8 cellular contexts compared by ENCODE assay signal in genomic region chr20:44552950-44553908, GRCh38. TPM values are rescaled to one million over a fixed set of nuclear protein-coding genes. Genes with fewer than 3 reads are reported as not detected.
A peak's percentile ranks its signal among the peaks of the same experiment; 100 is the strongest.
DNase-seq lines count a peak whose midpoint lies in the region; ATAC-seq and TF ChIP-seq lines count a peak whose summit lies in the region.

No MANE protein-coding gene starts in this region.

- POLR2A ChIA-PET in T-cell (lab: Charles Lee): no interaction called here

- no peak overlapping the region for H3K4me3 ChIP-seq in foreskin fibroblast (ENCODE audit: low read depth in 1 of 2, low read length in 2 of 2)

- no peak for DNase-seq in activated CD4-positive, CD25-positive, alpha-beta regulatory T cell (lab: John Stamatoyannopoulos, UW)
- DNase-seq in T-cell: no peak
- peak; percentile 78 to 87 for DNase-seq in foreskin fibroblast
- peak; percentile 65 for DNase-seq in superior temporal gyrus (ENCODE audit: extremely low spot score)
- no peak for DNase-seq in putamen (ENCODE audit: low spot score)

- H3K4me3 Mint-ChIP-seq in T-cell: no peak overlapping the region

- peaks cover 8 to 18% (median 15%) of the 10 kb centered on the region in 3 donors for H3K4me1 Mint-ChIP-seq in T-cell

- ATAC-seq in activated CD4-positive, CD25-positive, alpha-beta regulatory T cell treated with anti-CD3 and anti-CD28 coated beads, Interleukin-2, amount 50 U/mL, for 24 hours: peak; percentile 64 to 79
- peak; percentile 45 to 76 (median 66) for ATAC-seq in T-cell (replicated peaks in 1 of 4)
- no peak for ATAC-seq in HG02798 (IDR thresholded peaks at IDR 0.05; ENCODE audit: poor library complexity, unreplicated experiment)
- no peak for ATAC-seq in GM18858 (IDR thresholded peaks at IDR 0.05; ENCODE audit: unreplicated experiment)

- TF ChIP-seq CTCF in foreskin fibroblast (IDR thresholded peaks at IDR 0.05; ENCODE audit: low read depth, low read length): no peak

- H3K9me3 Mint-ChIP-seq in T-cell: no peaks in the 10 kb centered on the region

- H3K36me3 Mint-ChIP-seq in T-cell: no peaks in the 10 kb centered on the region

- H3K27ac Mint-ChIP-seq in T-cell: peak overlapping the region; percentile 86 to 89

- H3K27me3 Mint-ChIP-seq in T-cell: no peaks in the 10 kb centered on the region

- CTCF ChIA-PET in T-cell (lab: Charles Lee): interaction anchor here in 1 of 2 donors (0.6 kb wide), 1 partner anchor 65 kb away, joined by 3 read pairs; no protein-coding TSS in a partner anchor

RNA-seq across cellular contexts. Expression of gene PKIG, which starts 29.1 kb away (rescaled TPM):
- total RNA-seq in T-cell: 1 to 10 TPM; 2.1 to 7.7 (median 4.7) TPM

RNA-seq across cellular contexts. Expression of gene SERINC3, which starts 31.4 kb away (rescaled TPM):
- total RNA-seq in T-cell: 10 to 100 TPM; 60.5 to 83.0 (median 78.4) TPM

Comparison
In these comparisons a context has a peak if more than half of its experiments do, and no peak if none do; other contexts are left out.
1. ATAC-seq: peak in activated CD4-positive, CD25-positive, alpha-beta regulatory T cell treated with anti-CD3 and anti-CD28 coated beads, Interleukin-2, amount 50 U/mL, for 24 hours (2 of 2) and T-cell (4 of 4); none in HG02798 (single experiment) and GM18858 (single experiment).
2. DNase-seq: peak in foreskin fibroblast (2 of 2) and superior temporal gyrus (single experiment); none in activated CD4-positive, CD25-positive, alpha-beta regulatory T cell (0 of 4), T-cell (0 of 34) and putamen (single experiment).